ENCODE assay signal across 8 cellular contexts in genomic region chr7:143288836-143289235, GRCh38. TPM values are rescaled to one million over a fixed set of nuclear protein-coding genes. Genes with fewer than 3 reads are reported as not detected.
DNase-seq lines count a peak whose midpoint lies in the region; ATAC-seq and TF ChIP-seq lines count a peak whose summit lies in the region.

No MANE protein-coding gene starts in this region.

- peak overlapping the region; percentile 73 for H3K4me3 ChIP-seq in Caco-2 (ENCODE audit: low read depth, low read length)
- H3K4me3 ChIP-seq in astrocyte of the spinal cord (ENCODE audit: low read depth, low read length), result peak overlapping the region; percentile 83
- H3K4me3 ChIP-seq in lung, result peak overlapping the region; percentile 53
- H3K4me3 ChIP-seq in vagina, result peak overlapping the region; percentile 85 to 86

- 1 to 2% methylated on average over 11 of the region's 11 CpGs for WGBS in lung, 2 donors

- POLR2A ChIA-PET in Caco-2 (lab: Charles Lee), result interaction anchor here (1.0 to 1.2 kb wide), 4 partner anchors 11 to 81 kb away, joined by 3 to 23 read pairs (median 5); partner anchors contain the start of gene GSTK1

- peaks cover 32% of the 10 kb centered on the region for H3K4me1 ChIP-seq in Caco-2
- H3K4me1 ChIP-seq in lung (ENCODE audit: control insufficient read depth in 2 of 2, insufficient read depth in 2 of 2, low read length in 2 of 2), result peaks cover 9 to 11% of the 10 kb centered on the region in 2 donors
- peaks cover 31% of the 10 kb centered on the region for H3K4me1 ChIP-seq in vagina

- no peak for DNase-seq in Caco-2
- no peak for DNase-seq in astrocyte of the spinal cord (ENCODE audit: low read depth, low spot score)
- no peak for DNase-seq in lung (ENCODE audit: low spot score)
- DNase-seq in vagina (ENCODE audit: extremely low spot score in 2 of 2), result no peak
- DNase-seq in central memory CD4-positive, alpha-beta T cell, result no peak
- DNase-seq in activated CD4-positive, CD25-positive, alpha-beta regulatory T cell treated with anti-CD3 and anti-CD28 coated beads, Interleukin-2, amount 50 U/mL, for 72 hours, result no peak

- H3K27me3 Mint-ChIP-seq in Caco-2 (ENCODE audit: insufficient read depth, unreplicated experiment), result no peaks in the 10 kb centered on the region

- in situ Hi-C loops in astrocyte of the spinal cord (cut with HindIII; ENCODE audit: low sequenced_read_pairs), result no loop called here

- H3K9me3 ChIP-seq in Caco-2 (no peaks in the 10 kb centered on the region), lung (ENCODE audit: control insufficient read depth in 2 of 2, insufficient read depth in 1 of 2, low read length in 1 of 2) (no peaks in the 10 kb centered on the region), vagina (no peaks in the 10 kb centered on the region)

- H3K4me1 Mint-ChIP-seq in Caco-2 (ENCODE audit: low read depth, unreplicated experiment), result peaks cover 40% of the 10 kb centered on the region

- H3K36me3 Mint-ChIP-seq in Caco-2 (ENCODE audit: insufficient read depth, unreplicated experiment), result peaks cover 56% of the 10 kb centered on the region

- H3K36me3 ChIP-seq in Caco-2 (ENCODE audit: control insufficient read depth, insufficient read depth, low read length), result peaks cover 2% of the 10 kb centered on the region
- H3K36me3 ChIP-seq in lung (ENCODE audit: control insufficient read depth in 2 of 2, insufficient read depth in 2 of 2, low read length in 2 of 2), result peaks cover 0 to 10% of the 10 kb centered on the region in 2 donors
- peaks cover 0 to 23% of the 10 kb centered on the region in 2 donors for H3K36me3 ChIP-seq in vagina

- TF ChIP-seq CTCF in Caco-2 (IDR thresholded peaks at IDR 0.05; ENCODE audit: insufficient read depth in 1 of 2, low read depth in 1 of 2, low read length in 1 of 2, severe bottlenecking in 1 of 2, unreplicated experiment in 1 of 2) (no peak), astrocyte of the spinal cord (IDR thresholded peaks at IDR 0.05; ENCODE audit: low read depth, low read length) (no peak), lung (IDR thresholded peaks at IDR 0.05; ENCODE audit: control extremely low read depth, extremely low read depth) (no peak), vagina (IDR thresholded peaks at IDR 0.05) (no peak)

- H3K27ac ChIP-seq in lung (ENCODE audit: low read depth in 1 of 2, low read length in 1 of 2) (peak overlapping the region; percentile 75 to 81), vagina (peak overlapping the region; percentile 81)

- ATAC-seq in HG03521 (IDR thresholded peaks at IDR 0.05; ENCODE audit: unreplicated experiment) (peak; percentile 0), lung (ENCODE audit: insufficient read depth, low FRiP score) (no peak), GM21529 (IDR thresholded peaks at IDR 0.05; ENCODE audit: unreplicated experiment) (no peak)

- peak overlapping the region; percentile 89 for H3K27ac Mint-ChIP-seq in Caco-2 (ENCODE audit: unreplicated experiment)

- no peaks in the 10 kb centered on the region for H3K9me3 Mint-ChIP-seq in Caco-2 (ENCODE audit: unreplicated experiment)

- H3K27me3 ChIP-seq in Caco-2 (replicated peaks; ENCODE audit: control insufficient read depth, insufficient read depth, low read length), result no peaks in the 10 kb centered on the region
- no peaks in the 10 kb centered on the region for H3K27me3 ChIP-seq in lung (ENCODE audit: control insufficient read depth, insufficient read depth)
- no peaks in the 10 kb centered on the region for H3K27me3 ChIP-seq in vagina

- TSS peak; percentile 40 for BruUV-seq in Caco-2 (replicated peaks; lab: Mats Ljungman, UMichigan)

- no peak for TF ChIP-seq POLR2A in vagina (IDR thresholded peaks at IDR 0.05)

- CTCF ChIA-PET in Caco-2 (lab: Charles Lee), result interaction anchor here (0.6 to 2.1 kb wide), 6 partner anchors 11 to 93 kb away, joined by 3 to 20 read pairs (median 6); partner anchors contain the start of gene GSTK1

- intact Hi-C loops in Caco-2 (cut with micrococcal nuclease; ENCODE audit: unreplicated experiment) (loop anchor here (1.0 kb wide), 2 partner anchors 26 to 49 kb away; partner anchors contain the start of gene GSTK1), vagina (cut with DNase I) (loop anchor here (5.0 kb wide), 1 partner anchor 93 kb away; the partner anchor contains the start of gene ZYX)

- H3K4me3 Mint-ChIP-seq in Caco-2 (ENCODE audit: unreplicated experiment), result peak overlapping the region; percentile 81

RNA-seq across cellular contexts. Expression of gene CASP2, which starts 0.7 kb away (rescaled TPM):
- total RNA-seq in Caco-2 (2022) (51.7 and 62.0 TPM in 2 replicates), lung (10 to 100 TPM; 37.4 to 40.0 TPM), vagina (24.8 TPM)
- 1 to 10 TPM; 7.7 to 9.3 TPM for polyA plus RNA-seq in lung

RNA-seq across cellular contexts. Expression of gene TMEM139, which starts 4.1 kb away (rescaled TPM):
- total RNA-seq in Caco-2 (2022), result 19.1 and 26.2 TPM in 2 replicates
- 10 to 100 TPM; 12.2 to 26.9 TPM for total RNA-seq in lung
- polyA plus RNA-seq in lung, result 10 to 100 TPM in 1 of 2 donors, 1 to 10 TPM in 1; 8.4 to 31.8 TPM
- not detected for total RNA-seq in vagina

RNA-seq across cellular contexts. Expression of gene GSTK1, which starts 25.6 kb away (rescaled TPM):
- total RNA-seq in Caco-2 (2022), result 127 and 134 TPM in 2 replicates
- 100 to 1,000 TPM; 110 to 130 TPM for total RNA-seq in lung
- 100 to 1,000 TPM; 119 TPM for polyA plus RNA-seq in lung
- total RNA-seq in vagina, result 127 TPM

RNA-seq across cellular contexts. Expression of gene CLCN1, which starts 27.1 kb away (rescaled TPM):
- total RNA-seq in Caco-2 (2022) (1.8 and 1.9 TPM in 2 replicates), lung (under 1 TPM in 1 of 2 donors, not detected in 1; 0.18 TPM), vagina (not detected)
- under 1 TPM in 1 of 2 donors, not detected in 1; 0.06 TPM for polyA plus RNA-seq in lung

Comparison
In these comparisons a context has a peak if more than half of its experiments do, and no peak if none do; other contexts are left out.
1. RNA of gene TMEM139, which starts 4.1 kb away (total RNA-seq): 12.2 to 26.9 TPM in lung and 19.1 to 26.2 TPM in Caco-2; not detected in vagina (single experiment); every median in the first group is over 10 times any median in the second.
2. Peak in every context shown above with its lines, with median percentiles within 50 percentile points of each other: H3K4me3 ChIP-seq.